In genomic region chr5:157541452-157542118, GRCh38 we compare ENCODE assay signal across 1 cellular context.
TF ChIP-seq lines count a peak whose summit lies in the region.

No MANE protein-coding gene starts in this region.

TF ChIP-seq in SK-N-SH, 30 proteins besides CTCF, POLR2A, EP300 and RAD21 (continued from another document):
- TF ChIP-seq, protein P1, sequence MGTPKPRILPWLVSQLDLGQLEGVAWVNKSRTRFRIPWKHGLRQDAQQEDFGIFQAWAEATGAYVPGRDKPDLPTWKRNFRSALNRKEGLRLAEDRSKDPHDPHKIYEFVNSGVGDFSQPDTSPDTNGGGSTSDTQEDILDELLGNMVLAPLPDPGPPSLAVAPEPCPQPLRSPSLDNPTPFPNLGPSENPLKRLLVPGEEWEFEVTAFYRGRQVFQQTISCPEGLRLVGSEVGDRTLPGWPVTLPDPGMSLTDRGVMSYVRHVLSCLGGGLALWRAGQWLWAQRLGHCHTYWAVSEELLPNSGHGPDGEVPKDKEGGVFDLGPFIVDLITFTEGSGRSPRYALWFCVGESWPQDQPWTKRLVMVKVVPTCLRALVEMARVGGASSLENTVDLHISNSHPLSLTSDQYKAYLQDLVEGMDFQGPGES (IDR thresholded peaks at IDR 0.05; ENCODE audit: low read depth, low read length) = no peak
- TF ChIP-seq TEAD4 (IDR thresholded peaks at IDR 0.05; ENCODE audit: borderline replicate concordance, insufficient read depth) (no peak), FOSL2 (IDR thresholded peaks at IDR 0.05; ENCODE audit: borderline replicate concordance, low read depth) (no peak), NFIC (IDR thresholded peaks at IDR 0.05; ENCODE audit: borderline replicate concordance) (no peak), SIN3A (IDR thresholded peaks at IDR 0.05; ENCODE audit: borderline replicate concordance, low read depth, low read length) (no peak), RFX5 (IDR thresholded peaks at IDR 0.05; ENCODE audit: low read length) (no peak), TAF1 (IDR thresholded peaks at IDR 0.05; ENCODE audit: borderline replicate concordance, low read depth, low read length) (no peak), YY1 (IDR thresholded peaks at IDR 0.05; ENCODE audit: low read depth) (no peak), GABPA (IDR thresholded peaks at IDR 0.05; ENCODE audit: low read depth) (no peak), CHD2 (IDR thresholded peaks at IDR 0.05; ENCODE audit: low read length, partially characterized antibody) (no peak), REST (IDR thresholded peaks at IDR 0.05; ENCODE audit: low read depth, low read length) (no peak), FOXJ3 (CRISPR knock-in tag; IDR thresholded peaks at IDR 0.05) (no peak)
TF ChIP-seq in SK-N-SH: peak in this region for 0.
